ENCODE assay signal across 9 cellular contexts in the genomic region with DNA sequence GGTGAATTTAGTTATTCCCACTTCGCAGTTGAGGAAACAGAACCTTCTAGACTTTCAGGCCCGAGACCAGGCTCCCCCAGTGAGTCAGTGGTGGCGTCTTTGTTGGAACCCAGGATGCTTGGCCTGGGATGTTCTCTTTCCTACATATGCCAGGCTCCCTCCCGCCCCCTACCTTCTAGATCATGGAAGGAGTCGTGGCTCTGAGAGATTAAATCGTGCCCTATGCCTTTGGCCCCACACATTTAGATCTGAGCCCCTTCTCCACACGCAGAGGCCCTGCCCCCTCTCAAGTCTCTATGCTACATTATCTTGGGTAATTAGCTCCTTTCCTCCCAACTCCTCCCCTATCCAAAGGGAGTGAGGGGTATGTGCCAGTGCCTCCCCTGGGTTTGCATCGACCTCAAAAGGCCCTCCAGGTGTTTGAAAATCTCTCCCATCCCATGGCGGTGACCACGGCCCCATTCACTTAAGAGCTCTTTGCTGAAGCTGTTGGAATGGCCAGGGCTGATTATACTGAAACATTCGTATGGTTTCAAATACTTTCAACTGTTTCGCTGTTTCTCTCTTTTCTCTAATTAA. TPM values are rescaled to one million over a fixed set of nuclear protein-coding genes. Genes with fewer than 3 reads are reported as not detected.
A peak's percentile ranks its signal among the peaks of the same experiment; 100 is the strongest.
DNase-seq lines count a peak whose midpoint lies in the region; ATAC-seq and TF ChIP-seq lines count a peak whose summit lies in the region.
"Had no signal": no experiment of that assay in that cellular context is flagged by ENCODE, and none has a peak within 500 bp of the region (broad histone marks: within the 10 kb centered on the region; RNA-seq: fewer than 3 reads in every experiment).

No MANE protein-coding gene starts in this region.

- H3K4me1 Mint-ChIP-seq in activated naive CD4-positive, alpha-beta T cell treated with anti-CD3 and anti-CD28 coated beads, Interleukin-2, amount 50 U/mL, for 24 hours, result peaks cover 15% of the 10 kb centered on the region
- peaks cover 31% of the 10 kb centered on the region for H3K4me1 Mint-ChIP-seq in T-helper 17 cell
- H3K4me1 Mint-ChIP-seq in immature natural killer cell, result peaks cover 29 to 38% of the 10 kb centered on the region in 2 donors

- no peaks in the 10 kb centered on the region for H3K36me3 ChIP-seq in stomach

- 27 to 44% (median 29%) methylated on average over 12 of the region's 12 CpGs for WGBS in stomach, 5 donors

- H3K9me3 ChIP-seq in T-helper 17 cell (ENCODE audit: control insufficient read depth, low read length, poor library complexity, severe bottlenecking) (no peaks in the 10 kb centered on the region), stomach (no peaks in the 10 kb centered on the region)

- H3K27ac ChIP-seq in stomach, result peak overlapping the region in 1 of 5 donors; percentile 76
- H3K27ac ChIP-seq: C4-2B had no signal

- no peaks in the 10 kb centered on the region for H3K9me3 Mint-ChIP-seq in activated naive CD4-positive, alpha-beta T cell treated with anti-CD3 and anti-CD28 coated beads, Interleukin-2, amount 50 U/mL, for 24 hours
- H3K9me3 Mint-ChIP-seq in immature natural killer cell, result peaks cover 0 to 1% (median 0%) of the 10 kb centered on the region in 6 donors

- peak overlapping the region in 3 of 4 donors; percentile 48 to 57 (median 52) for H3K4me3 ChIP-seq in stomach

- H3K36me3 Mint-ChIP-seq in activated naive CD4-positive, alpha-beta T cell treated with anti-CD3 and anti-CD28 coated beads, Interleukin-2, amount 50 U/mL, for 24 hours, result no peaks in the 10 kb centered on the region
- H3K36me3 Mint-ChIP-seq in T-helper 17 cell (ENCODE audit: low read depth) (peaks cover 5% of the 10 kb centered on the region), immature natural killer cell (no peaks in the 10 kb centered on the region)

- intact Hi-C loops in stomach (cut with DNase I; ENCODE audit: low total_unique reads), result loop anchor here (5.0 kb wide), 1 partner anchor 59 kb away; no protein-coding TSS in a partner anchor

- peaks cover 0 to 98% (median 78%) of the 10 kb centered on the region in 3 donors for H3K27me3 ChIP-seq in stomach

- no peak overlapping the region for H3K27ac Mint-ChIP-seq in activated naive CD4-positive, alpha-beta T cell treated with anti-CD3 and anti-CD28 coated beads, Interleukin-2, amount 50 U/mL, for 24 hours
- H3K27ac Mint-ChIP-seq in T-helper 17 cell (no peak overlapping the region), immature natural killer cell (no peak overlapping the region)

- no peak for TF ChIP-seq POLR2A in stomach (IDR thresholded peaks at IDR 0.05)

- peak overlapping the region; percentile 71 for H3K4me3 Mint-ChIP-seq in activated naive CD4-positive, alpha-beta T cell treated with anti-CD3 and anti-CD28 coated beads, Interleukin-2, amount 50 U/mL, for 24 hours
- H3K4me3 Mint-ChIP-seq in T-helper 17 cell (peak overlapping the region; percentile 90), immature natural killer cell (peak overlapping the region; percentile 71 to 83 (median 77))

- DNase-seq in activated naive CD4-positive, alpha-beta T cell treated with Interleukin-2 at 50 U/mL for 16 hours, result no peak
- DNase-seq in T-helper 17 cell (no peak), immature natural killer cell (no peak), stomach (no peak), dedifferentiated amniotic fluid mesenchymal stem cell (ENCODE audit: extremely low spot score) (no peak), DMS53 (lab: John Stamatoyannopoulos, UW) (no peak)

- peaks cover 30 to 39% (median 38%) of the 10 kb centered on the region in 4 donors for H3K4me1 ChIP-seq in stomach

- no peak for TF ChIP-seq CTCF in stomach (IDR thresholded peaks at IDR 0.05)

- ATAC-seq in T-helper 17 cell (no peak), GM21360 (IDR thresholded peaks at IDR 0.05; ENCODE audit: unreplicated experiment) (no peak)

- H3K27me3 Mint-ChIP-seq in activated naive CD4-positive, alpha-beta T cell treated with anti-CD3 and anti-CD28 coated beads, Interleukin-2, amount 50 U/mL, for 24 hours, result peaks cover 34% of the 10 kb centered on the region
- H3K27me3 Mint-ChIP-seq in T-helper 17 cell, result peaks cover 61% of the 10 kb centered on the region
- H3K27me3 Mint-ChIP-seq in immature natural killer cell (ENCODE audit: low read depth in 3 of 3), result peaks cover 25 to 38% (median 32%) of the 10 kb centered on the region in 3 donors

- TF ChIP-seq EP300 in stomach (IDR thresholded peaks at IDR 0.05), result no peak

RNA-seq across cellular contexts. Expression of a gene that starts 3.0 kb away (rescaled TPM):
- total RNA-seq in T-helper 17 cell (under 1 TPM; 0.25 to 0.52 TPM), stomach (1 to 10 TPM in 4 of 5 donors, not detected in 1; 1.9 to 6.6 (median 4.3) TPM)
- polyA plus RNA-seq in immature natural killer cell (under 1 TPM in 1 of 3 donors, not detected in 2; 0.45 TPM), stomach (1 to 10 TPM; 1.1 to 4.0 (median 1.5) TPM)
